ENCODE assay signal across 8 cellular contexts in the genomic region with DNA sequence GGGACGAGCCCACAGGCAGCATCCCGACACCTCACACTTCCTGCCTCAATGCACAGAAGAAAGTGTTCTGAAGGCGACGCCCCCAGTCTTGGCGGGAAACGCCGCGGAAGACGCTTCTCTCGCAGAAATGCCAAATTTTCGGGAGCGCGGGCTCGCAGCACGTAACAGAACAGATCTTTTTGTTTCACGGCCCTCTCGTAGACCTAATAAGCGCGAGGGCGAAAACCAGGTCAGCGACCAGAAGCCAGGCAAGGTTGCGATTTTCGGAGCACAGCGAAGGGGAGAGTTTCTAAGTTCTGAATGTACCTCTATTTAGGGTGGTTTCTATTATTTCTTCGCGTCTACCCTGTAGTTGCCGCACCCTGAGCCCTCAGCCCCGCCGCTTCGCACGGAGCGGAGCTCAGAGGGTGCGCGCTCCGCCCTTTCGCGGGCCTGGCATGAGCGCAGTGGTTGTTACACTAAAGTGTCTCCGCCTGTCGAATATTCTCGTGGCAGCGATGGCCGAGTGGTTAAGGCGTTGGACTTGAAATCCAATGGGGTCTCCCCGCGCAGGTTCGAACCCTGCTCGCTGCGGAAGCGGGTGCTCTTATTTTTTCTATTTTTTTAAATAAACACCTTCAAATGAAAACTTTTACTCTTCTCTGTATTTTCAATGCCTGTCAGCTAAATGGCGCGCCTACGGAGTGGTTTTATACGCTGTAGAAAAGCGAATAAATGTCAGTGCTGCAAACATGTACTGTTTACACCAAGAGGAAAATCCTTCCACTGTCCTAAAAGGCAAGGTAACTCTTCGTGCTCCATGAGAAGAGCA.
DNase-seq lines count a peak whose midpoint lies in the region; ATAC-seq, FAIRE-seq and TF ChIP-seq lines count a peak whose summit lies in the region.

No MANE protein-coding gene starts in this region.

- H3K4me1 ChIP-seq in left ventricle myocardium inferior (peaks cover 17% of the 10 kb centered on the region), upper lobe of right lung (no peaks in the 10 kb centered on the region)

- H3K4me3 Mint-ChIP-seq in T-cell = peak overlapping the region; percentile 87 to 93 (median 87)

- H3K4me3 ChIP-seq in left ventricle myocardium inferior = peak overlapping the region; percentile 81
- H3K4me3 ChIP-seq in upper lobe of right lung = peak overlapping the region; percentile 70

- H3K27me3 ChIP-seq in left ventricle myocardium inferior (ENCODE audit: low read depth) (no peaks in the 10 kb centered on the region), upper lobe of right lung (no peaks in the 10 kb centered on the region)

- peak overlapping the region; percentile 94 to 98 for H3K27ac Mint-ChIP-seq in T-cell

- H3K36me3 ChIP-seq in left ventricle myocardium inferior = no peaks in the 10 kb centered on the region
- H3K36me3 ChIP-seq in upper lobe of right lung = no peaks in the 10 kb centered on the region

- H3K36me3 Mint-ChIP-seq in T-cell = peaks cover 5% of the 10 kb centered on the region

- no peak for TF ChIP-seq CTCF in left ventricle myocardium inferior (IDR thresholded peaks at IDR 0.05; ENCODE audit: borderline replicate concordance)
- no peak for TF ChIP-seq CTCF in upper lobe of right lung (IDR thresholded peaks at IDR 0.05)

- intact Hi-C loops in left ventricle myocardium inferior (cut with micrococcal nuclease) (no loop called here), posterior vena cava (cut with DNase I) (loop anchor here in 1 of 2 donors (10.0 kb wide), 1 partner anchor 69 kb away; the partner anchor contains the start of gene CTNNA3), upper lobe of right lung (cut with DNase I) (no loop called here)

- FAIRE-seq in GM12891 (lab: Jason Lieb, UNC) = peak; percentile 94

- TF ChIP-seq POLR2A in GM12891 (IDR thresholded peaks at IDR 0.05; ENCODE audit: low read depth, low read length) = no peak

- H3K27ac ChIP-seq in left ventricle myocardium inferior (replicated peaks) (peak overlapping the region; percentile 97), upper lobe of right lung (peak overlapping the region; percentile 94)

- H3K9me3 Mint-ChIP-seq in T-cell = no peaks in the 10 kb centered on the region

- peak; percentile 83 for ATAC-seq in HG02870 (IDR thresholded peaks at IDR 0.05; ENCODE audit: unreplicated experiment)
- ATAC-seq in T-cell (replicated peaks in 1 of 4) = peak; percentile 82 to 89 (median 86)
- ATAC-seq in upper lobe of right lung = peak; percentile 93

- CTCF ChIA-PET in T-cell (lab: Charles Lee) = interaction anchor here (0.6 to 1.5 kb wide), 11 partner anchors 15 to 1361 kb away, joined by 3 to 9 read pairs (median 4); no protein-coding TSS in a partner anchor

- peaks cover 8 to 16% (median 12%) of the 10 kb centered on the region in 3 donors for H3K4me1 Mint-ChIP-seq in T-cell

- POLR2A ChIA-PET in T-cell (lab: Charles Lee) = interaction anchor here (0.6 to 0.7 kb wide), 3 partner anchors 121 to 1142 kb away, joined by 4 to 14 read pairs (median 13); no protein-coding TSS in a partner anchor

- H3K9me3 ChIP-seq in left ventricle myocardium inferior (replicated peaks) (no peaks in the 10 kb centered on the region), upper lobe of right lung (no peaks in the 10 kb centered on the region)

- DNase-seq in GM12891 (ENCODE audit: insufficient read length, low spot score) = peak; percentile 43
- peak; percentile 86 for DNase-seq in NCI-H146 (lab: John Stamatoyannopoulos, UW)
- peak; percentile 92 to 100 (median 95) for DNase-seq in T-cell
- DNase-seq in amniotic stem cell (lab: John Stamatoyannopoulos, UW) = peak; percentile 65
- DNase-seq in left ventricle myocardium inferior = peak; percentile 91
- DNase-seq in posterior vena cava (ENCODE audit: low spot score) = peak; percentile 97
- DNase-seq in upper lobe of right lung = peak; percentile 94

- H3K27me3 Mint-ChIP-seq in T-cell = peaks cover 4 to 5% of the 10 kb centered on the region in 2 donors

TF ChIP-seq in GM12891, 5 proteins besides CTCF, POLR2A, EP300 and RAD21:
- TF ChIP-seq SPI1 (IDR thresholded peaks at IDR 0.05; ENCODE audit: low read depth, low read length) (no peak), POLR2AphosphoS5 (IDR thresholded peaks at IDR 0.05; ENCODE audit: low read depth, low read length) (no peak), POU2F2 (IDR thresholded peaks at IDR 0.05; ENCODE audit: low read depth, low read length) (peak; percentile 15; the same call in 1 of the 2 replicates), TAF1 (IDR thresholded peaks at IDR 0.05; ENCODE audit: low read depth, low read length) (no peak)

Comparison
In these comparisons a context has a peak if more than half of its experiments do, and no peak if none do; other contexts are left out.
1. Peak in every context shown above with its lines: DNase-seq, ATAC-seq, H3K4me3 ChIP-seq and H3K27ac ChIP-seq.
2. DNase-seq: peak in every context shown above with its lines; median percentile 97 in posterior vena cava; 95 in T-cell; 94 in upper lobe of right lung; 91 in left ventricle myocardium inferior; 86 in NCI-H146; 65 in amniotic stem cell; 43 in GM12891.